In the genomic region with DNA sequence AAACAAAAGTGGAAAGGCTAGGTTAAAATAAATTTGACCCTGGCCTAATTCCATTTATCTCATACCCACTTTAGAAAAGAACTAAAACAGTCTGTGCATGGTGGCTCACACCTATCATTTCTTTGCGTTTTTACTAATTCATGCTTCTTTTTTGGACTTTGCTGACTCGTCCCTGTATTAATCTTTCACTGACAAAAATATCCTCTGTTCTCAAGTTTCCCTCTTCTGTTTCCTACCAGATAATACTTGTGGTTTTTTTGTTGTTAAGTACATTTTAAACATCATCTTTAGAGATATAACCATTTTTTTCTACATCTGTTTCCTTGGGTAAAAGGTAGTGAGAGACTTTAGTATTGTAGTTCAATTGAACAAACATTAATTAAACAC, we compare ENCODE assay signal across 11 cellular contexts. TPM values are rescaled to one million over a fixed set of nuclear protein-coding genes. Genes with fewer than 3 reads are reported as not detected.
DNase-seq lines count a peak whose midpoint lies in the region; ATAC-seq and TF ChIP-seq lines count a peak whose summit lies in the region.
"Had no signal": no experiment of that assay in that cellular context is flagged by ENCODE, and none has a peak within 500 bp of the region (broad histone marks: within the 10 kb centered on the region; RNA-seq: fewer than 3 reads in every experiment).

No MANE protein-coding gene starts in this region.

- peaks cover 70% of the 10 kb centered on the region for H3K4me1 ChIP-seq in DOHH2 (ENCODE audit: control insufficient read depth, low read length)

- TF ChIP-seq CTCF in DOHH2 (IDR thresholded peaks at IDR 0.05; ENCODE audit: low read depth, low read length, poor library complexity, severe bottlenecking): no peak
- no peak for TF ChIP-seq CTCF in nephron (IDR thresholded peaks at IDR 0.05; ENCODE audit: unreplicated experiment in 3 of 3)
- TF ChIP-seq CTCF in GM20000 (IDR thresholded peaks at IDR 0.05; ENCODE audit: extremely low read depth, missing control alignments): no peak

- no peaks in the 10 kb centered on the region for H3K9me3 Mint-ChIP-seq in activated naive CD8-positive, alpha-beta T cell treated with anti-CD3 and anti-CD28 coated beads, Interleukin-2, amount 50 U/mL, for 24 hours
- H3K9me3 Mint-ChIP-seq in nephron: no peaks in the 10 kb centered on the region

- peaks cover 21% of the 10 kb centered on the region; the same call in 1 of the 2 replicates for H4K20me1 ChIP-seq in DOHH2 (ENCODE audit: control insufficient read depth, insufficient read depth, low read depth, low read length)

- no peak overlapping the region for H3K4me3 Mint-ChIP-seq in activated naive CD8-positive, alpha-beta T cell treated with anti-CD3 and anti-CD28 coated beads, Interleukin-2, amount 50 U/mL, for 24 hours
- H3K4me3 Mint-ChIP-seq in nephron: no peak overlapping the region

- no peaks in the 10 kb centered on the region for H3K9me3 ChIP-seq in DOHH2 (ENCODE audit: control insufficient read depth, insufficient read depth, low read length)
- no peaks in the 10 kb centered on the region for H3K9me3 ChIP-seq in KOPT-K1 (ENCODE audit: insufficient read depth, low read length, poor library complexity, severe bottlenecking)

- H3K27me3 ChIP-seq in DOHH2 (ENCODE audit: control insufficient read depth, low read length): no peaks in the 10 kb centered on the region

- peaks cover 69% of the 10 kb centered on the region for H3K4me1 Mint-ChIP-seq in activated naive CD8-positive, alpha-beta T cell treated with anti-CD3 and anti-CD28 coated beads, Interleukin-2, amount 50 U/mL, for 24 hours
- H3K4me1 Mint-ChIP-seq in nephron: peaks cover 37% of the 10 kb centered on the region

- peaks cover 21% of the 10 kb centered on the region for H3K36me3 Mint-ChIP-seq in activated naive CD8-positive, alpha-beta T cell treated with anti-CD3 and anti-CD28 coated beads, Interleukin-2, amount 50 U/mL, for 24 hours (ENCODE audit: low read depth)
- H3K36me3 Mint-ChIP-seq in nephron (ENCODE audit: low read depth): peaks cover 9% of the 10 kb centered on the region

- H3K79me2 ChIP-seq in DOHH2 (ENCODE audit: control insufficient read depth, low read length): peaks cover 94% of the 10 kb centered on the region

- H3K27ac ChIP-seq in DOHH2 (ENCODE audit: low read depth, low read length): peak overlapping the region; percentile 87
- peak overlapping the region; percentile 54 for H3K27ac ChIP-seq in KOPT-K1 (ENCODE audit: low read depth, low read length, poor library complexity, severe bottlenecking)

- H3K36me3 ChIP-seq in DOHH2 (ENCODE audit: control insufficient read depth, low read length): peaks cover 24% of the 10 kb centered on the region
- peaks cover 13% of the 10 kb centered on the region for H3K36me3 ChIP-seq in KOPT-K1 (ENCODE audit: insufficient read depth, low read length)

- DNase-seq in activated naive CD8-positive, alpha-beta T cell treated with anti-CD3 and anti-CD28 coated beads, Interleukin-2, amount 50 U/mL, for 24 hours: no peak
- DNase-seq in HT-29 (ENCODE audit: low spot score) (no peak), DMS79 treated with DMSO at 0.1 percent for 48 hours (lab: John Stamatoyannopoulos, UW) (no peak), GM20000 (ENCODE audit: low spot score) (no peak)
- DNase-seq: DMS 273 treated with DMSO at 0.1 percent for 48 hours, left cardiac atrium, NCI-H226, nucleus accumbens had no signal

- no peaks in the 10 kb centered on the region for H3K27me3 Mint-ChIP-seq in activated naive CD8-positive, alpha-beta T cell treated with anti-CD3 and anti-CD28 coated beads, Interleukin-2, amount 50 U/mL, for 24 hours
- no peaks in the 10 kb centered on the region for H3K27me3 Mint-ChIP-seq in nephron (ENCODE audit: low read depth)

- H3K4me3 ChIP-seq in DOHH2 (ENCODE audit: low read length): peak overlapping the region; percentile 67

- peak overlapping the region; percentile 68 for H3K4me2 ChIP-seq in DOHH2 (ENCODE audit: low read length)

- H3F3A ChIP-seq in DOHH2 (ENCODE audit: control insufficient read depth, insufficient read depth): peaks cover 39% of the 10 kb centered on the region

- peak overlapping the region; percentile 33 for H3K27ac Mint-ChIP-seq in activated naive CD8-positive, alpha-beta T cell treated with anti-CD3 and anti-CD28 coated beads, Interleukin-2, amount 50 U/mL, for 24 hours
- H3K27ac Mint-ChIP-seq in nephron: peak overlapping the region in 2 of 3 experiments; percentile 21 to 28

- no peaks in the 10 kb centered on the region for H3K9me2 ChIP-seq in DOHH2 (replicated peaks; ENCODE audit: control insufficient read depth, low read length)

- ATAC-seq in activated naive CD8-positive, alpha-beta T cell treated with anti-CD3 and anti-CD28 coated beads, Interleukin-2, amount 50 U/mL, for 24 hours: no peak
- ATAC-seq: left cardiac atrium had no signal

RNA-seq across cellular contexts. Expression of a gene that starts 11.5 kb away (rescaled TPM):
- 6.1 and 7.0 TPM in 2 replicates for total RNA-seq in HT-29 (2014; rRNA removed; shearing (Covaris generic))

RNA-seq across cellular contexts. Expression of a gene that starts 11.7 kb away (rescaled TPM):
- 21.6 and 25.7 TPM in 2 replicates for total RNA-seq in HT-29 (2014; rRNA removed; shearing (Covaris generic))
